10 cellular contexts compared by ENCODE assay signal in genomic region chr6:147509900-147510299, GRCh38.
A peak's percentile ranks its signal among the peaks of the same experiment; 100 is the strongest.
DNase-seq lines count a peak whose midpoint lies in the region; ATAC-seq and TF ChIP-seq lines count a peak whose summit lies in the region.
"Had no signal": no experiment of that assay in that cellular context is flagged by ENCODE, and none has a peak within 500 bp of the region (broad histone marks: within the 10 kb centered on the region; RNA-seq: fewer than 3 reads in every experiment).

No MANE protein-coding gene starts in this region.

- peak overlapping the region; percentile 53 to 58 for H3K4me3 Mint-ChIP-seq in effector memory CD8-positive, alpha-beta T cell

- no peaks in the 10 kb centered on the region for H3K36me3 Mint-ChIP-seq in effector memory CD8-positive, alpha-beta T cell (ENCODE audit: insufficient read depth)

- ATAC-seq in GM19395 (IDR thresholded peaks at IDR 0.05; ENCODE audit: unreplicated experiment) (peak; percentile 56), HG03342 (IDR thresholded peaks at IDR 0.05; ENCODE audit: unreplicated experiment) (peak; percentile 39)
- ATAC-seq in effector memory CD8-positive, alpha-beta T cell (replicated peaks) = no peak

- no peaks in the 10 kb centered on the region for H3K9me3 Mint-ChIP-seq in effector memory CD8-positive, alpha-beta T cell

- peaks cover 42 to 64% of the 10 kb centered on the region in 2 donors for H3K27me3 Mint-ChIP-seq in effector memory CD8-positive, alpha-beta T cell

- TF ChIP-seq CTCF in brain microvascular endothelial cell (IDR thresholded peaks at IDR 0.05; ENCODE audit: low read depth, low read length, missing control alignments) = no peak

- DNase-seq in effector memory CD8-positive, alpha-beta T cell = no peak
- peak; percentile 12 for DNase-seq in retina
- DNase-seq in NOMO-1 (lab: John Stamatoyannopoulos, UW; ENCODE audit: unreplicated experiment in 2 of 2) = no peak
- DNase-seq in hippocampal formation (lab: John Stamatoyannopoulos, UW) = no peak
- no peak for DNase-seq in GF-D8 (lab: John Stamatoyannopoulos, UW)
- no peak for DNase-seq in brain microvascular endothelial cell
- DNase-seq: PC-9 had no signal

- no peak overlapping the region for H3K27ac ChIP-seq in brain microvascular endothelial cell
- H3K27ac ChIP-seq: cardiac muscle cell, PC-9 had no signal

- H3K4me3 ChIP-seq in brain microvascular endothelial cell (ENCODE audit: low read depth, low read length) = no peak overlapping the region
- H3K4me3 ChIP-seq: PC-9 had no signal

- in situ Hi-C loops in brain microvascular endothelial cell (cut with HindIII; ENCODE audit: low pct_ligation_motif_present, low sequenced_read_pairs) = no loop called here

- H3K36me3 ChIP-seq in brain microvascular endothelial cell (replicated peaks) = no peaks in the 10 kb centered on the region
- H3K36me3 ChIP-seq: cardiac muscle cell had no signal

- H3K27ac Mint-ChIP-seq in effector memory CD8-positive, alpha-beta T cell = no peak overlapping the region

- peaks cover 2% of the 10 kb centered on the region for H3K27me3 ChIP-seq in brain microvascular endothelial cell (replicated peaks)

- H3K4me1 Mint-ChIP-seq in effector memory CD8-positive, alpha-beta T cell (ENCODE audit: low read depth in 2 of 2) = peaks cover 3 to 11% of the 10 kb centered on the region in 2 donors
